Comparison of ENCODE assay signal across 20 cellular contexts in the genomic region with DNA sequence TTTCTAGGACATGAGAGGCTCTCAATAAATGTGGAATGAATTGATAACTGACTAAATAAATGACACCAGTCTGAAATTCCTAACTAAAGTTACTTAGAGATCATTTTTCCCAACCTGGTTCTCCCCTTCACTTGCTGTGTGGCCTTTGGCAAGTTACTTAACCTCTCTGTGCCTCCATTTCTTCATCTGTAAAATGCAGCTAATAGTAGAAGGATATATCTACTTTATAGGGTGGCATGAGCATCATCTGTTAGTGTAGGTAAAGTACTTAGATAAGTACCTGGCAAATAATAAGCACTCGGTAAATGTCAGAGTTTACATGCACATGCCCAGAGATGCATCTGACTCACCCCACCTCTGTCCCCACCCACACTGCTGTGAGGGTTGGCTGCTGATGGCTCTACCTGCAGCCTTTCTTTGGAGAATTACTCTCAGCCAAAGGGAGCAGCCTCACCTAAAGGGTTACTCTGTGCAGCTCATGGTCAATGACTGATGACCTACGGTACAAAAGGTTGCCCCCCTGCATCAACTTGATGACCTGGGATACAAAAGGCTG.
DNase-seq lines count a peak whose midpoint lies in the region; ATAC-seq, FAIRE-seq and TF ChIP-seq lines count a peak whose summit lies in the region.
"Had no signal": no experiment of that assay in that cellular context is flagged by ENCODE, and none has a peak within 500 bp of the region (broad histone marks: within the 10 kb centered on the region; RNA-seq: fewer than 3 reads in every experiment).

No MANE protein-coding gene starts in this region.

- no peak for DNase-seq in stimulated activated naive CD8-positive, alpha-beta T cell treated with anti-CD3 and anti-CD28 coated beads, Interleukin-15, Interleukin-2, amounts not matched to agents 100 U/mL and 50 U/mL, for 24 hours
- no peak for DNase-seq in stimulated activated naive CD8-positive, alpha-beta T cell treated with anti-CD3 and anti-CD28 coated beads, Interleukin-15, amount 100 ng/mL, for 72 hours
- DNase-seq in K562 (ENCODE audit: extremely low read depth in 1 of 4, low spot score in 3 of 4) (no peak), foreskin keratinocyte (peak in 1 of 2 donors; percentile 42), NCI-H526 (lab: John Stamatoyannopoulos, UW) (no peak)
- DNase-seq in activated naive CD4-positive, alpha-beta T cell (lab: John Stamatoyannopoulos, UW) = no peak
- DNase-seq: CD8-positive, alpha-beta T cell; DMS79; HFFc6; Kasumi-1; NCI-H1105; NCI-H2081; NCI-H2171 treated with DMSO at 0.1 percent for 48 hours; NCI-H748 treated with DMSO at 0.1 percent for 48 hours; NK-92 treated with Interleukin-12 subunit alpha and Interleukin-12 subunit beta, amount 100 ng/mL, for 24 hours; SHP77 treated with DMSO at 0.1 percent for 48 hours; SK-N-SH had no signal

- no peak overlapping the region for H3K4me3 ChIP-seq in K562
- H3K4me3 ChIP-seq: BLaER1 had no signal

- ATAC-seq in stimulated activated naive CD8-positive, alpha-beta T cell treated with anti-CD3 and anti-CD28 coated beads, Interleukin-15, Interleukin-2, amounts not matched to agents 100 U/mL and 50 U/mL, for 24 hours = peak; percentile 38
- no peak for ATAC-seq in stimulated activated naive CD8-positive, alpha-beta T cell treated with anti-CD3 and anti-CD28 coated beads, Interleukin-15, amount 100 ng/mL, for 72 hours
- ATAC-seq in K562 (no peak), foreskin keratinocyte (peak; percentile 85), HG03439 (IDR thresholded peaks at IDR 0.05; ENCODE audit: unreplicated experiment) (no peak)
- ATAC-seq: CD8-positive, alpha-beta T cell had no signal

- H4K20me1 ChIP-seq in K562 (replicated peaks; ENCODE audit: control insufficient read depth, insufficient read depth, low read length) = no peaks in the 10 kb centered on the region; the same call in 1 of the 2 replicates
- H4K20me1 ChIP-seq: BLaER1 had no signal

- no peak overlapping the region for H3K9ac ChIP-seq in K562 (ENCODE audit: insufficient read depth in 1 of 2, low read depth in 2 of 2, low read length in 2 of 2)
- H3K9ac ChIP-seq: BLaER1, SK-N-SH had no signal

- no TSS peak for BruUV-seq in K562 (replicated peaks; lab: Mats Ljungman, UMichigan)

- no peak for TF ChIP-seq POLR2A in K562 (conservative IDR thresholded peaks at IDR 0.05)

- no peaks in the 10 kb centered on the region for H3K79me2 ChIP-seq in K562 (ENCODE audit: control insufficient read depth, insufficient read depth, low read length)

- FAIRE-seq in K562 (lab: Jason Lieb, UNC) = no peak
- FAIRE-seq: H54 had no signal

- no peak overlapping the region for H3K4me2 ChIP-seq in K562 (ENCODE audit: insufficient read depth, low read length)
- H3K4me2 ChIP-seq: BLaER1, SK-N-SH had no signal

- in situ Hi-C loops in K562 (cut with MboI) = no loop called here

- CTCF ChIA-PET in K562 (lab: Yijun Ruan, JAX; ENCODE audit: low intra/inter-chr PET ratio) = no interaction called here

- no peak overlapping the region for H3K4me3 Mint-ChIP-seq in stimulated activated naive CD8-positive, alpha-beta T cell treated with anti-CD3 and anti-CD28 coated beads, Interleukin-15, amount 100 ng/mL, for 72 hours
- H3K4me3 Mint-ChIP-seq: CD8-positive, alpha-beta T cell; HFFc6 had no signal

- H3K36me3 ChIP-seq in K562 (ENCODE audit: control insufficient read depth, insufficient read depth, low read length) = no peaks in the 10 kb centered on the region
- H3K36me3 ChIP-seq: BLaER1 had no signal

- H3K27ac ChIP-seq in K562 (ENCODE audit: extremely low read depth, low read depth, low read length) (no peak overlapping the region), foreskin keratinocyte (no peak overlapping the region)
- H3K27ac ChIP-seq: BLaER1 had no signal

- H3K9me3 Mint-ChIP-seq in stimulated activated naive CD8-positive, alpha-beta T cell treated with anti-CD3 and anti-CD28 coated beads, Interleukin-15, amount 100 ng/mL, for 72 hours = no peaks in the 10 kb centered on the region
- H3K9me3 Mint-ChIP-seq: CD8-positive, alpha-beta T cell; HFFc6 had no signal

- H3K9me1 ChIP-seq in K562 (ENCODE audit: control insufficient read depth, insufficient read depth, low read length) = no peaks in the 10 kb centered on the region

- peaks cover 6% of the 10 kb centered on the region for H3K27me3 Mint-ChIP-seq in stimulated activated naive CD8-positive, alpha-beta T cell treated with anti-CD3 and anti-CD28 coated beads, Interleukin-15, amount 100 ng/mL, for 72 hours

- H3K27me3 ChIP-seq in K562 (ENCODE audit: control insufficient read depth in 2 of 2, insufficient read depth in 2 of 2, low read length in 2 of 2) (peaks cover 2 to 26% of the 10 kb centered on the region in 2 experiments; a peak in 2 of 5 replicates), foreskin keratinocyte (no peaks in the 10 kb centered on the region)
- H3K27me3 ChIP-seq: BLaER1 had no signal

- POLR2A ChIA-PET in K562 (lab: Yijun Ruan, JAX) = no interaction called here

- 0% methylated on average over 2 of the region's 2 CpGs for WGBS in K562 (ENCODE audit: insufficient coverage, low coverage, missing lambda C conversion rate)

- H2AFZ ChIP-seq in K562 (ENCODE audit: low read depth, low read length) = no peak overlapping the region

- intact Hi-C loops in K562 (cut with micrococcal nuclease) = no loop called here

- no peaks in the 10 kb centered on the region for H3K9me3 ChIP-seq in K562 (replicated peaks; ENCODE audit: control insufficient read depth, insufficient read depth, low read depth, low read length)
- H3K9me3 ChIP-seq: BLaER1, SK-N-SH had no signal

- TF ChIP-seq EP300 in K562 (IDR thresholded peaks at IDR 0.05; ENCODE audit: low read length) = no peak

- H3K4me1 ChIP-seq in K562 (replicated peaks in 1 of 2; ENCODE audit: control insufficient read depth in 2 of 2, insufficient read depth in 2 of 2, low read length in 2 of 2) = no peaks in the 10 kb centered on the region; a peak in 1 of 5 replicates
- H3K4me1 ChIP-seq in foreskin keratinocyte = peaks cover 22% of the 10 kb centered on the region

- no peak for TF ChIP-seq RAD21 in K562 (CRISPR knock-in tag; conservative IDR thresholded peaks at IDR 0.05 in 1 of 2, IDR thresholded peaks at IDR 0.05 in 1 of 2)

- H3K27ac Mint-ChIP-seq in stimulated activated naive CD8-positive, alpha-beta T cell treated with anti-CD3 and anti-CD28 coated beads, Interleukin-15, amount 100 ng/mL, for 72 hours = no peak overlapping the region
- H3K27ac Mint-ChIP-seq: CD8-positive, alpha-beta T cell; HFFc6 had no signal

- TF ChIP-seq CTCF in K562 (IDR thresholded peaks at IDR 0.05 in 2 of 3, conservative IDR thresholded peaks at IDR 0.05 in 1 of 3; ENCODE audit: insufficient read depth in 2 of 3, low read depth in 1 of 3, low read length in 3 of 3) (no peak), foreskin keratinocyte (conservative IDR thresholded peaks at IDR 0.05) (no peak)

- H3K4me1 Mint-ChIP-seq in stimulated activated naive CD8-positive, alpha-beta T cell treated with anti-CD3 and anti-CD28 coated beads, Interleukin-15, amount 100 ng/mL, for 72 hours = no peaks in the 10 kb centered on the region

TF ChIP-seq in K562, 482 proteins besides CTCF, POLR2A, EP300 and RAD21:
- TF ChIP-seq RBM25 (IDR thresholded peaks at IDR 0.05; ENCODE audit: low read depth, low read length, severe bottlenecking) = peak; percentile 94
- TF ChIP-seq KLF16 (IDR thresholded peaks at IDR 0.05) = no peak
- TF ChIP-seq SRSF3 (IDR thresholded peaks at IDR 0.05; ENCODE audit: insufficient read depth, low read length) = no peak
- TF ChIP-seq ZFP36 (IDR thresholded peaks at IDR 0.05; ENCODE audit: low read depth, low read length, partially characterized antibody) = peak; percentile 75
- no peak for TF ChIP-seq ZNF184 (CRISPR knock-in tag; IDR thresholded peaks at IDR 0.05)
- no peak for TF ChIP-seq PRPF4 (IDR thresholded peaks at IDR 0.05; ENCODE audit: insufficient read depth, low read depth, low read length, poor library complexity, severe bottlenecking)
- TF ChIP-seq, protein P1, sequence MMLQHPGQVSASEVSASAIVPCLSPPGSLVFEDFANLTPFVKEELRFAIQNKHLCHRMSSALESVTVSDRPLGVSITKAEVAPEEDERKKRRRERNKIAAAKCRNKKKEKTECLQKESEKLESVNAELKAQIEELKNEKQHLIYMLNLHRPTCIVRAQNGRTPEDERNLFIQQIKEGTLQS (IDR thresholded peaks at IDR 0.05) = no peak
- TF ChIP-seq, protein P1 (CRISPR knock-in tag; conservative IDR thresholded peaks at IDR 0.05) = no peak

Comparison
In these comparisons a context has a peak if more than half of its experiments do, and no peak if none do; other contexts are left out.
1. ATAC-seq: peak in stimulated activated naive CD8-positive, alpha-beta T cell treated with anti-CD3 and anti-CD28 coated beads, Interleukin-15, Interleukin-2, amounts not matched to agents 100 U/mL and 50 U/mL, for 24 hours (single experiment) and foreskin keratinocyte (single experiment); none in stimulated activated naive CD8-positive, alpha-beta T cell treated with anti-CD3 and anti-CD28 coated beads, Interleukin-15, amount 100 ng/mL, for 72 hours (single experiment), K562 (single experiment) and HG03439 (single experiment).